In genomic region chr16:85170066-85171003, GRCh38 we compare ENCODE assay signal across 9 cellular contexts. TPM values are rescaled to one million over a fixed set of nuclear protein-coding genes. Genes with fewer than 3 reads are reported as not detected.
DNase-seq lines count a peak whose midpoint lies in the region; ATAC-seq, FAIRE-seq and TF ChIP-seq lines count a peak whose summit lies in the region.
"Had no signal": no experiment of that assay in that cellular context is flagged by ENCODE, and none has a peak within 500 bp of the region (broad histone marks: within the 10 kb centered on the region; RNA-seq: fewer than 3 reads in every experiment).

No MANE protein-coding gene starts in this region.

- H3K4me1 ChIP-seq in ACC112 (ENCODE audit: control insufficient read depth, insufficient read depth, low read length, unreplicated experiment) = peaks cover 50% of the 10 kb centered on the region
- peaks cover 67% of the 10 kb centered on the region for H3K4me1 ChIP-seq in HUES6 (ENCODE audit: control insufficient read depth, insufficient read depth, low read length)
- H3K4me1 ChIP-seq in H1 (replicated peaks in 1 of 4; ENCODE audit: control insufficient read depth in 3 of 4, insufficient read depth in 4 of 4, low read length in 3 of 4) = peaks cover 6 to 43% (median 21%) of the 10 kb centered on the region in 4 experiments

- ATAC-seq in natural killer cell (no peak), GM19397 (IDR thresholded peaks at IDR 0.05; ENCODE audit: unreplicated experiment) (no peak)

- FAIRE-seq in H1 (lab: Jason Lieb, UNC) = no peak

- 0 out of 2 replicates have a peak, but pooled peaks cover 5% of the 10 kb centered on the region for H3K79me1 ChIP-seq in H1 (ENCODE audit: low read depth, low read length)

- no peak for TF ChIP-seq CTCF in H1 (IDR thresholded peaks at IDR 0.05; ENCODE audit: control extremely low read depth in 1 of 3, insufficient read depth in 1 of 3, low read depth in 1 of 3, low read length in 3 of 3)
- TF ChIP-seq CTCF in natural killer cell (IDR thresholded peaks at IDR 0.05) = no peak

- no peak overlapping the region for H2BK120ac ChIP-seq in H1 (replicated peaks; ENCODE audit: low read depth, low read length)

- no peak overlapping the region for H3K14ac ChIP-seq in H1 (ENCODE audit: insufficient read length)

- no peaks in the 10 kb centered on the region for H3K9me3 Mint-ChIP-seq in natural killer cell
- no peaks in the 10 kb centered on the region for H3K9me3 Mint-ChIP-seq in activated CD4-positive, alpha-beta memory T cell treated with anti-CD3 and anti-CD28 coated beads, Interleukin-2, amount 10 ng/mL, durations not matched to agents 7 days and 5 days
- H3K9me3 Mint-ChIP-seq: IgD-negative memory B cell had no signal

- peak overlapping the region; percentile 61 for H3K4ac ChIP-seq in H1 (replicated peaks; ENCODE audit: insufficient read length, low read depth, low read length)

- no peak overlapping the region for H2BK12ac ChIP-seq in H1 (ENCODE audit: low read depth, low read length)

- H2AK5ac ChIP-seq in H1 (ENCODE audit: low read depth, low read length) = no peak overlapping the region

- intact Hi-C loops in natural killer cell (cut with micrococcal nuclease) = no loop called here

- H3K79me2 ChIP-seq in ACC112 (ENCODE audit: control insufficient read depth, insufficient read depth, low read length, unreplicated experiment) (peaks cover 35% of the 10 kb centered on the region), H1 (ENCODE audit: control insufficient read depth in 1 of 2, insufficient read depth in 2 of 2, low read length in 2 of 2) (peaks cover 0 to 13% of the 10 kb centered on the region in 2 experiments; a peak in 1 of 4 replicates)

- H2BK15ac ChIP-seq in H1 (ENCODE audit: low read length) = 0 out of 2 replicates have a peak overlapping the region, but pooled peaks have one; percentile 46

- H3K23ac ChIP-seq in H1 (ENCODE audit: insufficient read length) = no peak overlapping the region

- no peak for TF ChIP-seq RAD21 in H1 (IDR thresholded peaks at IDR 0.05 in 1 of 2, conservative IDR thresholded peaks at IDR 0.05 in 1 of 2; ENCODE audit: low read depth in 2 of 2, low read length in 2 of 2)

- peaks cover 6% of the 10 kb centered on the region; the same call in 1 of the 2 replicates for H3K23me2 ChIP-seq in H1 (ENCODE audit: low read depth, low read length)

- peaks cover 0 to 7% of the 10 kb centered on the region in 2 donors for H3K4me1 Mint-ChIP-seq in natural killer cell
- peaks cover 2% of the 10 kb centered on the region for H3K4me1 Mint-ChIP-seq in activated CD4-positive, alpha-beta memory T cell treated with anti-CD3 and anti-CD28 coated beads, Interleukin-2, amount 10 ng/mL, durations not matched to agents 7 days and 5 days

- H3K9me3 ChIP-seq in HUES6 (ENCODE audit: control insufficient read depth, insufficient read depth, low read depth, low read length) (no peaks in the 10 kb centered on the region), H1 (ENCODE audit: insufficient read depth in 2 of 2, low read depth in 1 of 2, low read length in 1 of 2) (no peaks in the 10 kb centered on the region)

- H3K4me2 ChIP-seq in H1 (ENCODE audit: insufficient read depth in 1 of 2, low read depth in 2 of 2, low read length in 2 of 2) = peak overlapping the region; percentile 38 to 88

- 41% methylated on average over 46 of the region's 64 CpGs; no CpG with 5 or more reads in 1 of the 2 experiments for WGBS in H1 (ENCODE audit: extremely low coverage in 1 of 2, insufficient coverage in 1 of 2, insufficient read length in 1 of 2, insufficient replicate concordance in 2 of 2, low coverage in 1 of 2, low lambda C conversion rate in 2 of 2, missing lambda C conversion rate in 1 of 2), 2 experiments

- H4K5ac ChIP-seq in H1 (ENCODE audit: insufficient read length, low read depth, low read length) = no peak overlapping the region

- peaks cover 54 to 72% of the 10 kb centered on the region in 2 donors for H3K27me3 Mint-ChIP-seq in natural killer cell (ENCODE audit: low read depth in 2 of 2)
- peaks cover 55% of the 10 kb centered on the region for H3K27me3 Mint-ChIP-seq in activated CD4-positive, alpha-beta memory T cell treated with anti-CD3 and anti-CD28 coated beads, Interleukin-2, amount 10 ng/mL, durations not matched to agents 7 days and 5 days

- CTCF ChIA-PET in H1 (lab: Charles Lee; ENCODE audit: partially characterized antibody) = interaction anchor here (0.8 to 1.9 kb wide), 14 partner anchors 10 to 134 kb away, joined by 3 to 13 read pairs (median 3); no protein-coding TSS in a partner anchor
- CTCF ChIA-PET in activated CD4-positive, alpha-beta memory T cell treated with anti-CD3 and anti-CD28 coated beads, Interleukin-2, amount 10 ng/mL, durations not matched to agents 7 days and 5 days (lab: Charles Lee) = no interaction called here

- H3K18ac ChIP-seq in H1 (ENCODE audit: extremely low read depth, low read length) = no peak overlapping the region; the same call in 1 of the 2 replicates

- H3K27ac Mint-ChIP-seq in natural killer cell = no peak overlapping the region
- H3K27ac Mint-ChIP-seq in activated CD4-positive, alpha-beta memory T cell treated with anti-CD3 and anti-CD28 coated beads, Interleukin-2, amount 10 ng/mL, durations not matched to agents 7 days and 5 days = no peak overlapping the region
- H3K27ac Mint-ChIP-seq: IgD-negative memory B cell had no signal

- H2BK20ac ChIP-seq in H1 (ENCODE audit: low read length) = no peak overlapping the region

- H4K91ac ChIP-seq in H1 (replicated peaks; ENCODE audit: insufficient read length, low read length) = no peak overlapping the region

- H3K36me3 Mint-ChIP-seq in natural killer cell = no peaks in the 10 kb centered on the region
- no peaks in the 10 kb centered on the region for H3K36me3 Mint-ChIP-seq in activated CD4-positive, alpha-beta memory T cell treated with anti-CD3 and anti-CD28 coated beads, Interleukin-2, amount 10 ng/mL, durations not matched to agents 7 days and 5 days (ENCODE audit: low read depth)

- H3K36me3 ChIP-seq in ACC112 (ENCODE audit: insufficient read depth, low read length) = no peaks in the 10 kb centered on the region
- no peaks in the 10 kb centered on the region for H3K36me3 ChIP-seq in HUES6 (ENCODE audit: control insufficient read depth, insufficient read depth, low read length)
- no peaks in the 10 kb centered on the region for H3K36me3 ChIP-seq in H1 (ENCODE audit: control insufficient read depth in 2 of 4, insufficient read depth in 4 of 4, low read length in 3 of 4)

- peak overlapping the region; percentile 15 for H2AFZ ChIP-seq in ACC112 (ENCODE audit: low read length, unreplicated experiment)
- no peak overlapping the region for H2AFZ ChIP-seq in H1 (ENCODE audit: low read length)

- H3K27me3 ChIP-seq in ACC112 (ENCODE audit: insufficient read depth, low read length) (no peaks in the 10 kb centered on the region), HUES6 (ENCODE audit: control insufficient read depth, insufficient read depth, low read length) (peaks cover 17% of the 10 kb centered on the region), H1 (replicated peaks in 1 of 4; ENCODE audit: control insufficient read depth in 3 of 4, extremely low read depth in 1 of 4, insufficient read depth in 3 of 4, low read length in 3 of 4) (peaks cover 1 to 22% (median 15%) of the 10 kb centered on the region in 4 experiments; a peak in 6 of 7 replicates)

- DNase-seq in H1 (ENCODE audit: low read depth in 1 of 2, low spot score in 2 of 2) (no peak), natural killer cell (no peak), DMS79 (lab: John Stamatoyannopoulos, UW) (no peak), NCI-H1105 (lab: John Stamatoyannopoulos, UW) (no peak)
- no peak for DNase-seq in activated CD4-positive, alpha-beta memory T cell treated with anti-CD3 and anti-CD28 coated beads, Interleukin-2, amount 10 ng/mL, durations not matched to agents 7 days and 5 days

- peak overlapping the region; percentile 67 for H3K4me3 Mint-ChIP-seq in natural killer cell
- H3K4me3 Mint-ChIP-seq in activated CD4-positive, alpha-beta memory T cell treated with anti-CD3 and anti-CD28 coated beads, Interleukin-2, amount 10 ng/mL, durations not matched to agents 7 days and 5 days = no peak overlapping the region
- H3K4me3 Mint-ChIP-seq: IgD-negative memory B cell had no signal

- no peak overlapping the region for H3K56ac ChIP-seq in H1 (replicated peaks; ENCODE audit: insufficient read length, low read depth, low read length)

- TF ChIP-seq POLR2A in H1 (IDR thresholded peaks at IDR 0.05; ENCODE audit: control extremely low read depth in 1 of 2, low read depth in 2 of 2, low read length in 2 of 2) = no peak

- peaks cover 21 to 27% of the 10 kb centered on the region in 2 experiments for H4K20me1 ChIP-seq in H1 (replicated peaks in 1 of 2; ENCODE audit: control insufficient read depth in 1 of 2, insufficient read depth in 2 of 2, low read length in 2 of 2)

- peak overlapping the region; percentile 87 for H3K4me3 ChIP-seq in ACC112 (ENCODE audit: low read depth, low read length)
- peak overlapping the region; percentile 49 for H3K4me3 ChIP-seq in HUES6 (ENCODE audit: low read depth, low read length)
- H3K4me3 ChIP-seq in H1 (ENCODE audit: extremely low read depth in 1 of 4, insufficient read depth in 2 of 4, low read depth in 3 of 4, low read length in 4 of 4) = peak overlapping the region; percentile 42 to 60 (median 46); a peak in 6 of 8 replicates

- H4K8ac ChIP-seq in H1 (ENCODE audit: extremely low read depth, insufficient read depth, low read length) = peak overlapping the region; percentile 8; the same call in 1 of the 2 replicates

- H3K9ac ChIP-seq in HUES6 (ENCODE audit: low read length) (peak overlapping the region; percentile 5), H1 (replicated peaks in 1 of 4; ENCODE audit: extremely low read depth in 1 of 4, low read depth in 3 of 4, low read length in 3 of 4) (no peak overlapping the region)

- H3K27ac ChIP-seq in ACC112 (ENCODE audit: low read depth, low read length) (no peak overlapping the region), HUES6 (ENCODE audit: low read depth, low read length) (no peak overlapping the region), H1 (ENCODE audit: low read depth, low read length) (no peak overlapping the region)

- no peak for TF ChIP-seq EP300 in H1 (IDR thresholded peaks at IDR 0.05; ENCODE audit: borderline replicate concordance in 1 of 2, low read depth in 2 of 2, low read length in 2 of 2)

- H2BK5ac ChIP-seq in H1 (ENCODE audit: low read depth, low read length) = no peak overlapping the region

- POLR2A ChIA-PET in H1 (lab: Charles Lee; ENCODE audit: partially characterized antibody) = interaction anchor here (1.4 to 4.4 kb wide), 2 partner anchors 12 to 17 kb away, joined by 4 to 18 read pairs; no protein-coding TSS in a partner anchor
- POLR2A ChIA-PET in activated CD4-positive, alpha-beta memory T cell treated with anti-CD3 and anti-CD28 coated beads, Interleukin-2, amount 10 ng/mL, durations not matched to agents 7 days and 5 days (lab: Charles Lee) = no interaction called here

RNA-seq across cellular contexts. Expression of gene CIBAR2, which starts 58.1 kb away (rescaled TPM):
- total RNA-seq in H1 (2021; fragmentation: NEBNext Ultra II Directional; extraction: Animal tissue kit (Norgen Biotek cat#: 25700)) = not detected in 2 replicates
- 0.06 and 0.18 TPM in 2 replicates for polyA plus RNA-seq in H1 (2011; rRNA removed)
- 0.12 TPM for polyA plus RNA-seq in H1 (2011; cell fraction: cytosol; rRNA removed)
- polyA plus RNA-seq in H1 (2011; cell fraction: nucleus; rRNA removed) = 0.23 TPM
- 0.15 to 0.29 TPM in 2 of 4 replicates, not detected in the others for polyA plus RNA-seq in H1 (2012, experiment 1 of 2)
- polyA plus RNA-seq in H1 (2012, experiment 2 of 2) = 0.42 TPM
- polyA plus RNA-seq in H1 (2013, experiment 1 of 2) = 0.06 TPM
- 0.02 TPM for polyA plus RNA-seq in H1 (2013, experiment 2 of 2)
- polyA minus RNA-seq in H1 (2011; rRNA and poly(A)+ RNA removed) = 0.17 TPM in 1 of 2 replicates, not detected in the other
- not detected for polyA minus RNA-seq in H1 (2011; cell fraction: cytosol; rRNA and poly(A)+ RNA removed)
- not detected for polyA minus RNA-seq in H1 (2011; cell fraction: nucleus; rRNA and poly(A)+ RNA removed)
- not detected for total RNA-seq in natural killer cell
- total RNA-seq in activated CD4-positive, alpha-beta memory T cell treated with anti-CD3 and anti-CD28 coated beads, Interleukin-2, amount 10 ng/mL, durations not matched to agents 7 days and 5 days = not detected
- polyA plus RNA-seq: IgD-negative memory B cell had no signal
